In genomic region chr7:155619634-155620271, GRCh38 we compare ENCODE assay signal across 1 cellular context.
TF ChIP-seq lines count a peak whose summit lies in the region.

No MANE protein-coding gene starts in this region.

TF ChIP-seq in HepG2, 621 proteins besides CTCF, POLR2A, EP300 and RAD21 (continued from another document and continues in another):
- TF ChIP-seq ZFP62 (CRISPR knock-in tag; IDR thresholded peaks at IDR 0.05) (no peak), MXD3 (CRISPR knock-in tag; IDR thresholded peaks at IDR 0.05) (no peak), NAIF1 (CRISPR knock-in tag; IDR thresholded peaks at IDR 0.05; ENCODE audit: borderline replicate concordance) (no peak), FLYWCH1 (CRISPR knock-in tag; IDR thresholded peaks at IDR 0.05) (no peak), NCOA5 (CRISPR knock-in tag; IDR thresholded peaks at IDR 0.05) (no peak), ZNF710 (CRISPR knock-in tag; IDR thresholded peaks at IDR 0.05; ENCODE audit: borderline replicate concordance) (no peak), ETV6 (CRISPR knock-in tag; conservative IDR thresholded peaks at IDR 0.05) (no peak), ZNF747 (CRISPR knock-in tag; IDR thresholded peaks at IDR 0.05; ENCODE audit: borderline replicate concordance) (no peak), ISL2 (CRISPR knock-in tag; IDR thresholded peaks at IDR 0.05) (no peak), KDM1A (CRISPR knock-in tag; IDR thresholded peaks at IDR 0.05) (no peak; the same call in 1 of the 2 replicates), NFKBIZ (CRISPR knock-in tag; IDR thresholded peaks at IDR 0.05) (no peak), SAFB2 (CRISPR knock-in tag; IDR thresholded peaks at IDR 0.05; ENCODE audit: borderline replicate concordance, low read depth) (no peak), PCBP2 (optimal IDR thresholded peaks at IDR 0.05; ENCODE audit: low read depth, low read length, poor library complexity, severe bottlenecking) (no peak), MXD1 (CRISPR knock-in tag; IDR thresholded peaks at IDR 0.05) (no peak), HMGXB3 (CRISPR knock-in tag; IDR thresholded peaks at IDR 0.05; ENCODE audit: borderline replicate concordance) (no peak), ZNF782 (CRISPR knock-in tag; IDR thresholded peaks at IDR 0.05; ENCODE audit: borderline replicate concordance) (0 out of 2 replicates have a peak, but pooled peaks have one; percentile 48), HOXA7 (CRISPR knock-in tag; IDR thresholded peaks at IDR 0.05) (no peak), MLLT10 (CRISPR knock-in tag; IDR thresholded peaks at IDR 0.05) (no peak), BATF2 (CRISPR knock-in tag; IDR thresholded peaks at IDR 0.05) (no peak), ZNF724P (CRISPR knock-in tag; IDR thresholded peaks at IDR 0.05; ENCODE audit: borderline replicate concordance) (no peak), ZNF501 (CRISPR knock-in tag; IDR thresholded peaks at IDR 0.05) (no peak), ZNF615 (CRISPR knock-in tag; IDR thresholded peaks at IDR 0.05; ENCODE audit: borderline replicate concordance) (no peak), ZNF275 (CRISPR knock-in tag; IDR thresholded peaks at IDR 0.05; ENCODE audit: borderline replicate concordance) (no peak), THAP8 (CRISPR knock-in tag; IDR thresholded peaks at IDR 0.05; ENCODE audit: borderline replicate concordance) (no peak), TBX2 (CRISPR knock-in tag; IDR thresholded peaks at IDR 0.05; ENCODE audit: borderline replicate concordance) (no peak), AGO2 (optimal IDR thresholded peaks at IDR 0.05; ENCODE audit: low read depth, low read length) (no peak), ZNF546 (CRISPR knock-in tag; conservative IDR thresholded peaks at IDR 0.05) (no peak), RFX5 (IDR thresholded peaks at IDR 0.05; ENCODE audit: low read depth, low read length) (no peak), GLMP (CRISPR knock-in tag; IDR thresholded peaks at IDR 0.05; ENCODE audit: borderline replicate concordance) (no peak), ASH2L (IDR thresholded peaks at IDR 0.05; ENCODE audit: insufficient read length, low read depth, low read length) (no peak), ZNF224 (CRISPR knock-in tag; IDR thresholded peaks at IDR 0.05) (no peak), AFF4 (CRISPR knock-in tag; IDR thresholded peaks at IDR 0.05) (no peak), E2F2 (CRISPR knock-in tag; IDR thresholded peaks at IDR 0.05; ENCODE audit: borderline replicate concordance) (no peak), FOXJ3 (CRISPR knock-in tag; IDR thresholded peaks at IDR 0.05; ENCODE audit: borderline replicate concordance) (no peak), TMF1 (CRISPR knock-in tag; IDR thresholded peaks at IDR 0.05; ENCODE audit: low read depth) (no peak), PRDM10 (CRISPR knock-in tag; IDR thresholded peaks at IDR 0.05; ENCODE audit: low read depth) (no peak), EZH2 (conservative IDR thresholded peaks at IDR 0.05; ENCODE audit: low read depth, low read length) (no peak), SP2 (CRISPR knock-in tag; IDR thresholded peaks at IDR 0.05) (no peak), CBX1 (IDR thresholded peaks at IDR 0.05; ENCODE audit: low read depth) (no peak), ZNF460 (CRISPR knock-in tag; IDR thresholded peaks at IDR 0.05; ENCODE audit: borderline replicate concordance) (no peak), PAF1 (CRISPR knock-in tag; IDR thresholded peaks at IDR 0.05) (no peak), MAFG (CRISPR knock-in tag; IDR thresholded peaks at IDR 0.05) (no peak), MTF2 (CRISPR knock-in tag; IDR thresholded peaks at IDR 0.05; ENCODE audit: borderline replicate concordance) (no peak), RARG (CRISPR knock-in tag; IDR thresholded peaks at IDR 0.05; ENCODE audit: low read depth) (no peak), ZBTB38 (CRISPR knock-in tag; IDR thresholded peaks at IDR 0.05) (peak; percentile 92), MZF1 (CRISPR knock-in tag; IDR thresholded peaks at IDR 0.05; ENCODE audit: borderline replicate concordance) (no peak), SUZ12 (IDR thresholded peaks at IDR 0.05; ENCODE audit: low read depth, low read length) (no peak)
